In the genomic region with DNA sequence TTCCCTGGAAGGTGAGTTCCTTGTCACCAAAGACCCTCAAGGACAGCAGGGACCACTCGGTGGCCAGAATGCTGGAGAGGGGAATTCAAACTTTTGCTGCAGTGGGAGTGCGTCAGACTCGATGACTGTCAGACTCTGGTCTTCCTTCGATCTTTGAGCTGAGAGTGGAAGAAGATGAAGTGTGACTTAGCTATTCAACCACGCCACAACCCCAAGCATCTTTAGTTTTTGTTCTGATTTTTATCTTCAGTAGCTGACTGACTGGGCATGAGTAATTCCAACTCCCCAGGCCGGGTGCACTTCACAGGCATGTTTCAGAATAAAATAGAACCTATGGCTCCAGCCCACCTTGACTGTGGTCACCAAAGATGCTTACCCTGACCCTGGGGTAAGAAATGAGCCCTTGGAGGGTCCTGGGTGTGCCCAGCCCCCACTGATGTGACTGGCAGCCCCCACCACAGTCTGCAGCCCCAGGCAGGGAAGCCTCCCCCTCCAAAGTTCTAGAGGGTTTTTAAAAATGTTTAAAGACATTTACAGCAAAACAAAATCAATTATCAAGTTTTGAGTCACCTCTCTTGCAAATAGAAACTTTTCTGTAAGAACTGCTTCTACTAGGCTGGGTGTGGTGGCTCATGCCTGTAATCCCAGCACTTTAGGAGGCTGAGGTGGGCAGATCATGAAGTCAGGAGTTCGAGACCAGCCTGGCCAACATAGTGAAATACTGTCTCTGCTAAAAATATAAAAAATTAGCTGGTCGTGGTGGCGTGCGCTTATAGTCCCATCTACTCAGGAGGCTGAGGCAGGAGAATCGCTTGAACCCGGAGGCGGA, we compare ENCODE assay signal across 1 cellular context.
TF ChIP-seq lines count a peak whose summit lies in the region.

No MANE protein-coding gene starts in this region.

TF ChIP-seq in K562, 482 proteins besides CTCF, POLR2A, EP300 and RAD21 (continued from another document):
- TF ChIP-seq, protein P1, sequence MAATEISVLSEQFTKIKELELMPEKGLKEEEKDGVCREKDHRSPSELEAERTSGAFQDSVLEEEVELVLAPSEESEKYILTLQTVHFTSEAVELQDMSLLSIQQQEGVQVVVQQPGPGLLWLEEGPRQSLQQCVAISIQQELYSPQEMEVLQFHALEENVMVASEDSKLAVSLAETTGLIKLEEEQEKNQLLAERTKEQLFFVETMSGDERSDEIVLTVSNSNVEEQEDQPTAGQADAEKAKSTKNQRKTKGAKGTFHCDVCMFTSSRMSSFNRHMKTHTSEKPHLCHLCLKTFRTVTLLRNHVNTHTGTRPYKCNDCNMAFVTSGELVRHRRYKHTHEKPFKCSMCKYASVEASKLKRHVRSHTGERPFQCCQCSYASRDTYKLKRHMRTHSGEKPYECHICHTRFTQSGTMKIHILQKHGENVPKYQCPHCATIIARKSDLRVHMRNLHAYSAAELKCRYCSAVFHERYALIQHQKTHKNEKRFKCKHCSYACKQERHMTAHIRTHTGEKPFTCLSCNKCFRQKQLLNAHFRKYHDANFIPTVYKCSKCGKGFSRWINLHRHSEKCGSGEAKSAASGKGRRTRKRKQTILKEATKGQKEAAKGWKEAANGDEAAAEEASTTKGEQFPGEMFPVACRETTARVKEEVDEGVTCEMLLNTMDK (IDR thresholded peaks at IDR 0.05; ENCODE audit: borderline replicate concordance, insufficient read depth, low read depth, low read length, poor library complexity, severe bottlenecking): no peak
- TF ChIP-seq SMARCE1 (IDR thresholded peaks at IDR 0.05) (peak; percentile 43; the same call in 1 of the 2 replicates), JUN (IDR thresholded peaks at IDR 0.05; ENCODE audit: borderline replicate concordance, low read depth, low read length) (peak; percentile 42; the same call in 1 of the 2 replicates), JUN (CRISPR knock-in tag; IDR thresholded peaks at IDR 0.05; ENCODE audit: borderline replicate concordance) (no peak), ZNF324 (CRISPR knock-in tag; IDR thresholded peaks at IDR 0.05) (no peak), MAFG (tag; conservative IDR thresholded peaks at IDR 0.05) (peak; percentile 80), CHD2 (IDR thresholded peaks at IDR 0.05; ENCODE audit: low read depth, low read length) (no peak), NFE2L1 (tag; IDR thresholded peaks at IDR 0.05; ENCODE audit: borderline replicate concordance, low read depth) (peak; percentile 44; the same call in 1 of the 2 replicates), U2AF2 (optimal IDR thresholded peaks at IDR 0.05; ENCODE audit: low read depth, low read length) (no peak), SNRNP70 (optimal IDR thresholded peaks at IDR 0.05; ENCODE audit: low read depth, low read length) (no peak), RCOR1 (IDR thresholded peaks at IDR 0.05; ENCODE audit: borderline replicate concordance in 1 of 2, low read depth in 2 of 2, low read length in 2 of 2) (peak in 1 of 2 experiments; percentile 61; a peak in 2 of 4 replicates), C11orf30 (IDR thresholded peaks at IDR 0.05; ENCODE audit: low read depth) (peak; percentile 72)
- TF ChIP-seq, protein P2, sequence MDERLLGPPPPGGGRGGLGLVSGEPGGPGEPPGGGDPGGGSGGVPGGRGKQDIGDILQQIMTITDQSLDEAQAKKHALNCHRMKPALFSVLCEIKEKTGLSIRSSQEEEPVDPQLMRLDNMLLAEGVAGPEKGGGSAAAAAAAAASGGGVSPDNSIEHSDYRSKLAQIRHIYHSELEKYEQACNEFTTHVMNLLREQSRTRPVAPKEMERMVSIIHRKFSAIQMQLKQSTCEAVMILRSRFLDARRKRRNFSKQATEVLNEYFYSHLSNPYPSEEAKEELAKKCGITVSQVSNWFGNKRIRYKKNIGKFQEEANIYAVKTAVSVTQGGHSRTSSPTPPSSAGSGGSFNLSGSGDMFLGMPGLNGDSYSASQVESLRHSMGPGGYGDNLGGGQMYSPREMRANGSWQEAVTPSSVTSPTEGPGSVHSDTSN (CRISPR knock-in tag; IDR thresholded peaks at IDR 0.05; ENCODE audit: low read depth): no peak
- TF ChIP-seq, protein P2 (tag; conservative IDR thresholded peaks at IDR 0.05; ENCODE audit: low read depth): no peak
- TF ChIP-seq, protein P3, sequence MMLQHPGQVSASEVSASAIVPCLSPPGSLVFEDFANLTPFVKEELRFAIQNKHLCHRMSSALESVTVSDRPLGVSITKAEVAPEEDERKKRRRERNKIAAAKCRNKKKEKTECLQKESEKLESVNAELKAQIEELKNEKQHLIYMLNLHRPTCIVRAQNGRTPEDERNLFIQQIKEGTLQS (IDR thresholded peaks at IDR 0.05): peak; percentile 50; the same call in 1 of the 2 replicates
- TF ChIP-seq, protein P3 (CRISPR knock-in tag; conservative IDR thresholded peaks at IDR 0.05): no peak
